In the genomic region with DNA sequence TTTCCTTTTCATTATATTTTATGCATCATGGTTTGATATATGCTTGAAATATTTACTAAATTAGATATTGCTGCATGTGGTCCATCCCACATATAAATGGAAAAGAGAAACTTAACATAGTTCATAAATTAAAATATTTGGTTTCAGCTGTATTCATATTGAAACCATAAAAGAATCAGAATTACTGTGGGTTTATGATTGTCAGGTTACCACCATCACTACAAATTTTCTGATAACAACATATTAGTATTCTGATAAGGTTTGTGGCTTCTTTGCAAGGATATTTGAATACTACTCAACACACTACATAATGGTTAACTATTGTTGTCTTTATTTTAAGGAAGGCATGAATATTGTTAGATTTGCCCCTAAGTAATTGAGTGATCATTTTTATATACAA, we compare ENCODE assay signal across 1 cellular context.
TF ChIP-seq lines count a peak whose summit lies in the region.

No MANE protein-coding gene starts in this region.

TF ChIP-seq in GM12878, 131 proteins besides CTCF, POLR2A, EP300 and RAD21 (continued from another document and continues in another):
- TF ChIP-seq, protein P1, sequence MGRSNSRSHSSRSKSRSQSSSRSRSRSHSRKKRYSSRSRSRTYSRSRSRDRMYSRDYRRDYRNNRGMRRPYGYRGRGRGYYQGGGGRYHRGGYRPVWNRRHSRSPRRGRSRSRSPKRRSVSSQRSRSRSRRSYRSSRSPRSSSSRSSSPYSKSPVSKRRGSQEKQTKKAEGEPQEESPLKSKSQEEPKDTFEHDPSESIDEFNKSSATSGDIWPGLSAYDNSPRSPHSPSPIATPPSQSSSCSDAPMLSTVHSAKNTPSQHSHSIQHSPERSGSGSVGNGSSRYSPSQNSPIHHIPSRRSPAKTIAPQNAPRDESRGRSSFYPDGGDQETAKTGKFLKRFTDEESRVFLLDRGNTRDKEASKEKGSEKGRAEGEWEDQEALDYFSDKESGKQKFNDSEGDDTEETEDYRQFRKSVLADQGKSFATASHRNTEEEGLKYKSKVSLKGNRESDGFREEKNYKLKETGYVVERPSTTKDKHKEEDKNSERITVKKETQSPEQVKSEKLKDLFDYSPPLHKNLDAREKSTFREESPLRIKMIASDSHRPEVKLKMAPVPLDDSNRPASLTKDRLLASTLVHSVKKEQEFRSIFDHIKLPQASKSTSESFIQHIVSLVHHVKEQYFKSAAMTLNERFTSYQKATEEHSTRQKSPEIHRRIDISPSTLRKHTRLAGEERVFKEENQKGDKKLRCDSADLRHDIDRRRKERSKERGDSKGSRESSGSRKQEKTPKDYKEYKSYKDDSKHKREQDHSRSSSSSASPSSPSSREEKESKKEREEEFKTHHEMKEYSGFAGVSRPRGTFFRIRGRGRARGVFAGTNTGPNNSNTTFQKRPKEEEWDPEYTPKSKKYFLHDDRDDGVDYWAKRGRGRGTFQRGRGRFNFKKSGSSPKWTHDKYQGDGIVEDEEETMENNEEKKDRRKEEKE (IDR thresholded peaks at IDR 0.05) = no peak
- no peak for TF ChIP-seq MYB (IDR thresholded peaks at IDR 0.05; ENCODE audit: borderline replicate concordance, low read depth, low read length)
- TF ChIP-seq MYC (IDR thresholded peaks at IDR 0.05; ENCODE audit: insufficient read depth, insufficient read length, insufficient replicate concordance, low read length, severe bottlenecking) = no peak
- no peak for TF ChIP-seq STAT3 (IDR thresholded peaks at IDR 0.05; ENCODE audit: low read depth, low read length)
- no peak for TF ChIP-seq E2F4 (IDR thresholded peaks at IDR 0.05; ENCODE audit: low read depth, low read length)
- no peak for TF ChIP-seq SKIL (IDR thresholded peaks at IDR 0.05; ENCODE audit: low read depth, poor library complexity, severe bottlenecking)
- no peak for TF ChIP-seq CBX3 (IDR thresholded peaks at IDR 0.05; ENCODE audit: borderline replicate concordance, low read depth)
- TF ChIP-seq SRF (IDR thresholded peaks at IDR 0.05; ENCODE audit: low read depth in 2 of 2, low read length in 2 of 2) = no peak
- TF ChIP-seq DPF2 (IDR thresholded peaks at IDR 0.05) = no peak
- TF ChIP-seq, protein P2, sequence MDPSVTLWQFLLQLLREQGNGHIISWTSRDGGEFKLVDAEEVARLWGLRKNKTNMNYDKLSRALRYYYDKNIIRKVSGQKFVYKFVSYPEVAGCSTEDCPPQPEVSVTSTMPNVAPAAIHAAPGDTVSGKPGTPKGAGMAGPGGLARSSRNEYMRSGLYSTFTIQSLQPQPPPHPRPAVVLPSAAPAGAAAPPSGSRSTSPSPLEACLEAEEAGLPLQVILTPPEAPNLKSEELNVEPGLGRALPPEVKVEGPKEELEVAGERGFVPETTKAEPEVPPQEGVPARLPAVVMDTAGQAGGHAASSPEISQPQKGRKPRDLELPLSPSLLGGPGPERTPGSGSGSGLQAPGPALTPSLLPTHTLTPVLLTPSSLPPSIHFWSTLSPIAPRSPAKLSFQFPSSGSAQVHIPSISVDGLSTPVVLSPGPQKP (IDR thresholded peaks at IDR 0.05; ENCODE audit: low read depth, low read length) = no peak
- TF ChIP-seq CBX5 (IDR thresholded peaks at IDR 0.05; ENCODE audit: low read depth) = no peak
- TF ChIP-seq IRF3 (IDR thresholded peaks at IDR 0.05) = no peak
- TF ChIP-seq ZBED1 (IDR thresholded peaks at IDR 0.05; ENCODE audit: borderline replicate concordance) = no peak
- no peak for TF ChIP-seq ASH2L (IDR thresholded peaks at IDR 0.05; ENCODE audit: borderline replicate concordance, low read depth)
- TF ChIP-seq JUNB (IDR thresholded peaks at IDR 0.05) = peak; percentile 82
- TF ChIP-seq, protein P3, sequence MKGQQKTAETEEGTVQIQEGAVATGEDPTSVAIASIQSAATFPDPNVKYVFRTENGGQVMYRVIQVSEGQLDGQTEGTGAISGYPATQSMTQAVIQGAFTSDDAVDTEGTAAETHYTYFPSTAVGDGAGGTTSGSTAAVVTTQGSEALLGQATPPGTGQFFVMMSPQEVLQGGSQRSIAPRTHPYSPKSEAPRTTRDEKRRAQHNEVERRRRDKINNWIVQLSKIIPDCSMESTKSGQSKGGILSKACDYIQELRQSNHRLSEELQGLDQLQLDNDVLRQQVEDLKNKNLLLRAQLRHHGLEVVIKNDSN (IDR thresholded peaks at IDR 0.05; ENCODE audit: borderline replicate concordance, extremely low read length, insufficient read depth, low read depth, low read length) = no peak
- TF ChIP-seq, protein P4, sequence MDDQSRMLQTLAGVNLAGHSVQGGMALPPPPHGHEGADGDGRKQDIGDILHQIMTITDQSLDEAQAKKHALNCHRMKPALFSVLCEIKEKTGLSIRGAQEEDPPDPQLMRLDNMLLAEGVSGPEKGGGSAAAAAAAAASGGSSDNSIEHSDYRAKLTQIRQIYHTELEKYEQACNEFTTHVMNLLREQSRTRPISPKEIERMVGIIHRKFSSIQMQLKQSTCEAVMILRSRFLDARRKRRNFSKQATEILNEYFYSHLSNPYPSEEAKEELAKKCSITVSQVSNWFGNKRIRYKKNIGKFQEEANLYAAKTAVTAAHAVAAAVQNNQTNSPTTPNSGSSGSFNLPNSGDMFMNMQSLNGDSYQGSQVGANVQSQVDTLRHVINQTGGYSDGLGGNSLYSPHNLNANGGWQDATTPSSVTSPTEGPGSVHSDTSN (IDR thresholded peaks at IDR 0.05; ENCODE audit: insufficient replicate concordance, low read depth, low read length) = no peak
- no peak for TF ChIP-seq RELA (IDR thresholded peaks at IDR 0.05; ENCODE audit: borderline replicate concordance, partially characterized antibody)
- TF ChIP-seq NR2C2 (IDR thresholded peaks at IDR 0.05; ENCODE audit: borderline replicate concordance, control insufficient read depth, insufficient read length, low read depth) = no peak
- no peak for TF ChIP-seq NFXL1 (IDR thresholded peaks at IDR 0.05; ENCODE audit: borderline replicate concordance)
- no peak for TF ChIP-seq SMARCA5 (IDR thresholded peaks at IDR 0.05)
- TF ChIP-seq, protein P5, sequence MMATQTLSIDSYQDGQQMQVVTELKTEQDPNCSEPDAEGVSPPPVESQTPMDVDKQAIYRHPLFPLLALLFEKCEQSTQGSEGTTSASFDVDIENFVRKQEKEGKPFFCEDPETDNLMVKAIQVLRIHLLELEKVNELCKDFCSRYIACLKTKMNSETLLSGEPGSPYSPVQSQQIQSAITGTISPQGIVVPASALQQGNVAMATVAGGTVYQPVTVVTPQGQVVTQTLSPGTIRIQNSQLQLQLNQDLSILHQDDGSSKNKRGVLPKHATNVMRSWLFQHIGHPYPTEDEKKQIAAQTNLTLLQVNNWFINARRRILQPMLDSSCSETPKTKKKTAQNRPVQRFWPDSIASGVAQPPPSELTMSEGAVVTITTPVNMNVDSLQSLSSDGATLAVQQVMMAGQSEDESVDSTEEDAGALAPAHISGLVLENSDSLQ (IDR thresholded peaks at IDR 0.05) = 0 out of 2 replicates have a peak, but pooled peaks have one; percentile 21
- TF ChIP-seq CEBPB (IDR thresholded peaks at IDR 0.05; ENCODE audit: borderline replicate concordance in 1 of 2, low read depth in 2 of 2, low read length in 2 of 2) = no peak
- TF ChIP-seq, protein P6, sequence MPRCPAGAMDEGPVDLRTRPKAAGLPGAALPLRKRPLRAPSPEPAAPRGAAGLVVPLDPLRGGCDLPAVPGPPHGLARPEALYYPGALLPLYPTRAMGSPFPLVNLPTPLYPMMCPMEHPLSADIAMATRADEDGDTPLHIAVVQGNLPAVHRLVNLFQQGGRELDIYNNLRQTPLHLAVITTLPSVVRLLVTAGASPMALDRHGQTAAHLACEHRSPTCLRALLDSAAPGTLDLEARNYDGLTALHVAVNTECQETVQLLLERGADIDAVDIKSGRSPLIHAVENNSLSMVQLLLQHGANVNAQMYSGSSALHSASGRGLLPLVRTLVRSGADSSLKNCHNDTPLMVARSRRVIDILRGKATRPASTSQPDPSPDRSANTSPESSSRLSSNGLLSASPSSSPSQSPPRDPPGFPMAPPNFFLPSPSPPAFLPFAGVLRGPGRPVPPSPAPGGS (IDR thresholded peaks at IDR 0.05; ENCODE audit: borderline replicate concordance, insufficient read depth, low read depth, low read length, poor library complexity, severe bottlenecking) = no peak
- no peak for TF ChIP-seq SMC3 (IDR thresholded peaks at IDR 0.05; ENCODE audit: borderline replicate concordance, low read length)
- TF ChIP-seq FOXM1 (IDR thresholded peaks at IDR 0.05; ENCODE audit: low read depth, low read length) = no peak
- TF ChIP-seq EED (IDR thresholded peaks at IDR 0.05; ENCODE audit: low read depth) = no peak
- no peak for TF ChIP-seq SREBF2 (IDR thresholded peaks at IDR 0.05; ENCODE audit: low read length)
- no peak for TF ChIP-seq SMAD5 (IDR thresholded peaks at IDR 0.05; ENCODE audit: low read depth)
- TF ChIP-seq KLF5 (IDR thresholded peaks at IDR 0.05; ENCODE audit: partially characterized antibody) = no peak
- TF ChIP-seq, protein P7, sequence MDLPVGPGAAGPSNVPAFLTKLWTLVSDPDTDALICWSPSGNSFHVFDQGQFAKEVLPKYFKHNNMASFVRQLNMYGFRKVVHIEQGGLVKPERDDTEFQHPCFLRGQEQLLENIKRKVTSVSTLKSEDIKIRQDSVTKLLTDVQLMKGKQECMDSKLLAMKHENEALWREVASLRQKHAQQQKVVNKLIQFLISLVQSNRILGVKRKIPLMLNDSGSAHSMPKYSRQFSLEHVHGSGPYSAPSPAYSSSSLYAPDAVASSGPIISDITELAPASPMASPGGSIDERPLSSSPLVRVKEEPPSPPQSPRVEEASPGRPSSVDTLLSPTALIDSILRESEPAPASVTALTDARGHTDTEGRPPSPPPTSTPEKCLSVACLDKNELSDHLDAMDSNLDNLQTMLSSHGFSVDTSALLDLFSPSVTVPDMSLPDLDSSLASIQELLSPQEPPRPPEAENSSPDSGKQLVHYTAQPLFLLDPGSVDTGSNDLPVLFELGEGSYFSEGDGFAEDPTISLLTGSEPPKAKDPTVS (IDR thresholded peaks at IDR 0.05; ENCODE audit: low read depth, low read length) = no peak
- TF ChIP-seq HDAC6 (IDR thresholded peaks at IDR 0.05; ENCODE audit: unreplicated experiment) = no peak
- TF ChIP-seq CREM (IDR thresholded peaks at IDR 0.05; ENCODE audit: low read depth) = no peak
- no peak for TF ChIP-seq RCOR1 (conservative IDR thresholded peaks at IDR 0.05; ENCODE audit: low read depth, low read length)
- peak; percentile 48 for TF ChIP-seq ZNF217 (IDR thresholded peaks at IDR 0.05)
- no peak for TF ChIP-seq CHD4 (IDR thresholded peaks at IDR 0.05)
- no peak for TF ChIP-seq RFX5 (IDR thresholded peaks at IDR 0.05; ENCODE audit: low read depth, low read length)
- no peak for TF ChIP-seq MXI1 (IDR thresholded peaks at IDR 0.05; ENCODE audit: low read depth, low read length)
- peak; percentile 75 for TF ChIP-seq NFIC (IDR thresholded peaks at IDR 0.05; ENCODE audit: low read depth, low read length)
- peak; percentile 81 for TF ChIP-seq RUNX3 (IDR thresholded peaks at IDR 0.05; ENCODE audit: low read length)
- TF ChIP-seq MEF2A (IDR thresholded peaks at IDR 0.05; ENCODE audit: insufficient read depth, low read depth, low read length) = no peak
- TF ChIP-seq, protein P8, sequence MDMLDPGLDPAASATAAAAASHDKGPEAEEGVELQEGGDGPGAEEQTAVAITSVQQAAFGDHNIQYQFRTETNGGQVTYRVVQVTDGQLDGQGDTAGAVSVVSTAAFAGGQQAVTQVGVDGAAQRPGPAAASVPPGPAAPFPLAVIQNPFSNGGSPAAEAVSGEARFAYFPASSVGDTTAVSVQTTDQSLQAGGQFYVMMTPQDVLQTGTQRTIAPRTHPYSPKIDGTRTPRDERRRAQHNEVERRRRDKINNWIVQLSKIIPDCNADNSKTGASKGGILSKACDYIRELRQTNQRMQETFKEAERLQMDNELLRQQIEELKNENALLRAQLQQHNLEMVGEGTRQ (IDR thresholded peaks at IDR 0.05; ENCODE audit: borderline replicate concordance, low read depth, low read length) = no peak
- TF ChIP-seq HCFC1 (IDR thresholded peaks at IDR 0.05; ENCODE audit: low read length) = no peak
- no peak for TF ChIP-seq FOS (IDR thresholded peaks at IDR 0.05; ENCODE audit: borderline replicate concordance, extremely low read depth, insufficient read length)
- no peak for TF ChIP-seq BHLHE40 (IDR thresholded peaks at IDR 0.05; ENCODE audit: borderline replicate concordance in 1 of 2, low read depth in 2 of 2, low read length in 1 of 2)
